Comparison of ENCODE assay signal across 8 cellular contexts in genomic region chr6:13538084-13538483, GRCh38. TPM values are rescaled to one million over a fixed set of nuclear protein-coding genes. Genes with fewer than 3 reads are reported as not detected.
DNase-seq lines count a peak whose midpoint lies in the region; ATAC-seq and TF ChIP-seq lines count a peak whose summit lies in the region.

No MANE protein-coding gene starts in this region.

- peak; percentile 47 for TF ChIP-seq CTCF in BJ (IDR thresholded peaks at IDR 0.05; ENCODE audit: insufficient read depth, low read depth, low read length)
- peak; percentile 75 for TF ChIP-seq CTCF in HFFc6 (IDR thresholded peaks at IDR 0.05)
- peak; percentile 24 for TF ChIP-seq CTCF in VCaP (conservative IDR thresholded peaks at IDR 0.05)
- peak; percentile 40 for TF ChIP-seq CTCF in thoracic aorta (IDR thresholded peaks at IDR 0.05)

- intact Hi-C loops in left ventricle myocardium superior (cut with micrococcal nuclease), result loop anchor here (5.0 kb wide), 1 partner anchor 201 kb away; no protein-coding TSS in a partner anchor

- H3K36me3 Mint-ChIP-seq in HFFc6 (ENCODE audit: low read depth), result no peaks in the 10 kb centered on the region

- POLR2A ChIA-PET in BJ (lab: Charles Lee), result no interaction called here

- DNase-seq in BJ (ENCODE audit: low read depth) (no peak), HFFc6 (peak; percentile 34), left ventricle myocardium superior (no peak), thoracic aorta (ENCODE audit: low spot score) (no peak), SIG-M5 treated with dmso at 0.1 percent for 504 hours (lab: John Stamatoyannopoulos, UW; ENCODE audit: unreplicated experiment) (no peak)

- H3K4me3 ChIP-seq in BJ (ENCODE audit: low read depth, low read length) (no peak overlapping the region), thoracic aorta (no peak overlapping the region)

- H3K27ac Mint-ChIP-seq in HFFc6, result no peak overlapping the region

- H3K4me1 Mint-ChIP-seq in HFFc6 (ENCODE audit: low read depth), result peaks cover 9% of the 10 kb centered on the region; the same call in 1 of the 2 replicates

- CTCF ChIA-PET in BJ (lab: Yijun Ruan, JAX), result interaction anchor here (0.7 to 2.5 kb wide), 19 partner anchors 9 to 627 kb away, joined by 3 to 24 read pairs (median 5); partner anchors contain the start of genes GFOD1, NOL7 and SIRT5

- peaks cover 17% of the 10 kb centered on the region for H3K27me3 Mint-ChIP-seq in HFFc6 (ENCODE audit: insufficient read depth)

- no peaks in the 10 kb centered on the region for H3K4me1 ChIP-seq in thoracic aorta (ENCODE audit: control insufficient read depth in 1 of 2, low read depth in 2 of 2)

- no peaks in the 10 kb centered on the region for H3K9me3 Mint-ChIP-seq in HFFc6

- H3K9me3 ChIP-seq in thoracic aorta, result no peaks in the 10 kb centered on the region

- peak; percentile 81 for ATAC-seq in left ventricle myocardium superior
- no peak for ATAC-seq in thoracic aorta (ENCODE audit: insufficient number of reproducible peaks, low FRiP score, low read depth)
- ATAC-seq in HG02885 (IDR thresholded peaks at IDR 0.05; ENCODE audit: poor library complexity, unreplicated experiment), result no peak
- no peak for ATAC-seq in HG03521 (IDR thresholded peaks at IDR 0.05; ENCODE audit: unreplicated experiment)

- no peaks in the 10 kb centered on the region for H3K36me3 ChIP-seq in BJ (ENCODE audit: control insufficient read depth, insufficient read depth, low read length)
- no peaks in the 10 kb centered on the region for H3K36me3 ChIP-seq in thoracic aorta

- 0 out of 2 replicates have a peak, but pooled peaks cover 2% of the 10 kb centered on the region for H3K27me3 ChIP-seq in BJ (ENCODE audit: control insufficient read depth, insufficient read depth, low read length)
- no peaks in the 10 kb centered on the region for H3K27me3 ChIP-seq in thoracic aorta (replicated peaks; ENCODE audit: insufficient read depth)

- H3K4me3 Mint-ChIP-seq in HFFc6, result no peak overlapping the region

- no peak overlapping the region for H3K27ac ChIP-seq in VCaP
- no peak overlapping the region for H3K27ac ChIP-seq in thoracic aorta

RNA-seq across cellular contexts. Expression of gene SIRT5, which starts 36.3 kb away (rescaled TPM):
- polyA plus RNA-seq in BJ (2011; rRNA removed), result 4.6 and 7.2 TPM in 2 replicates
- 3.6 and 3.7 TPM in 2 replicates for polyA minus RNA-seq in BJ (2011; rRNA and poly(A)+ RNA removed)
- total RNA-seq in HFFc6 (2021; fragmentation: NEBNext Ultra II Directional; extraction: Animal tissue kit (Norgen Biotek cat#: 25700)), result 1 to 10 TPM; 4.3 to 7.0 (median 6.3) TPM
- total RNA-seq in left ventricle myocardium superior, result 59.3 TPM
- 10 to 100 TPM in 1 of 2 donors, 1 to 10 TPM in 1; 5.7 to 10.0 TPM for total RNA-seq in thoracic aorta

RNA-seq across cellular contexts. Expression of gene GFOD1, which starts 50.7 kb away (rescaled TPM):
- 0.76 and 0.89 TPM in 2 replicates for polyA plus RNA-seq in BJ (2011; rRNA removed)
- polyA minus RNA-seq in BJ (2011; rRNA and poly(A)+ RNA removed), result 1.7 and 1.9 TPM in 2 replicates
- total RNA-seq in HFFc6 (2021; fragmentation: NEBNext Ultra II Directional; extraction: Animal tissue kit (Norgen Biotek cat#: 25700)), result 1 to 10 TPM; 2.3 to 4.7 (median 2.9) TPM
- total RNA-seq in left ventricle myocardium superior (33.7 TPM), thoracic aorta (10 to 100 TPM; 23.8 to 25.3 TPM)

Comparison
In these comparisons a context has a peak if more than half of its experiments do, and no peak if none do; other contexts are left out.
1. CTCF ChIP-seq: peak in every context shown above with its lines; median percentile 75 in HFFc6; 47 in BJ; 40 in thoracic aorta; 24 in VCaP.